ENCODE assay signal across 6 cellular contexts in the genomic region with DNA sequence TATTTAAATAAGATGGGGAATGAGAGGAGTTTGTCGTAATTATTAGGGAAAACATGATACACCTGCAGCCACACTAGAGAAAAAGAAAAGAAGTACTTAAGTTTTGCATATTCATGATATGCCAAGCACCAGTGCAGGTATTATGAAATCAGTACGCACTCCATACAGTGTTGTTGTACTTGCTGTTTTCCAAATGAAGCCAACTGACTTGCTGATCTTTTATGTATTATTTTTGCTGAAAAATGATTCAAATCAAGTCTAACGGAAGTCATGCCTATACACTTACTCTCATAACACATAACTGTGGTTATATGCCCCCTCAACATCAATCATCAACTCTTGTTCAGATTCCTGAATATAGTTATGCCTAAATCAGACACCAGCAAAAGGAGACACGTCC.
"Had no signal": no experiment of that assay in that cellular context is flagged by ENCODE, and none has a peak within 500 bp of the region (broad histone marks: within the 10 kb centered on the region; RNA-seq: fewer than 3 reads in every experiment).

No MANE protein-coding gene starts in this region.

- ATAC-seq: GM23338, K562 had no signal

- DNase-seq: H9, HCEC 1CT, IMR-90, KG1 had no signal
